ENCODE assay signal across 9 cellular contexts in genomic region chr16:57757326-57757786, GRCh38. TPM values are rescaled to one million over a fixed set of nuclear protein-coding genes. Genes with fewer than 3 reads are reported as not detected.
DNase-seq lines count a peak whose midpoint lies in the region; ATAC-seq and TF ChIP-seq lines count a peak whose summit lies in the region.
"Had no signal": no experiment of that assay in that cellular context is flagged by ENCODE, and none has a peak within 500 bp of the region (broad histone marks: within the 10 kb centered on the region; RNA-seq: fewer than 3 reads in every experiment).

No MANE protein-coding gene starts in this region.

- peaks cover 2% of the 10 kb centered on the region for H3K4me1 Mint-ChIP-seq in activated T-cell treated with anti-CD3 and anti-CD28 coated beads, Interleukin-2, amount 50 U/mL, for 24 hours (ENCODE audit: low read depth)
- no peaks in the 10 kb centered on the region for H3K4me1 Mint-ChIP-seq in neural crest cell
- H3K4me1 Mint-ChIP-seq: activated naive CD4-positive, alpha-beta T cell treated with anti-CD3 and anti-CD28 coated beads, Interleukin-2, amount 50 U/mL, for 24 hours had no signal

- peak; percentile 89 for DNase-seq in CD1c-positive myeloid dendritic cell (ENCODE audit: extremely low spot score)
- DNase-seq in PC-3 = peak; percentile 84
- DNase-seq in activated T-cell treated with anti-CD3 and anti-CD28 coated beads, Interleukin-2, amount 50 U/mL, for 24 hours = peak; percentile 95
- DNase-seq in fibroblast of gingiva (ENCODE audit: low read depth) = peak; percentile 63
- DNase-seq in neural crest cell (ENCODE audit: low read depth, low spot score) = peak; percentile 90
- peak; percentile 54 for DNase-seq in stromal cell of bone marrow (ENCODE audit: low read depth)

- POLR2A ChIA-PET in PC-3 (lab: Charles Lee; ENCODE audit: unreplicated experiment) = no interaction called here

- H2AFZ ChIP-seq in PC-3 (ENCODE audit: low read length) = no peak overlapping the region

- H3K9ac ChIP-seq in PC-3 (ENCODE audit: low read length) = no peak overlapping the region

- no peak overlapping the region for H3K4me2 ChIP-seq in PC-3 (ENCODE audit: low read length)

- CTCF ChIA-PET in PC-3 (lab: Charles Lee) = interaction anchor here (1.0 kb wide), 1 partner anchor 106 kb away, joined by 4 read pairs; no protein-coding TSS in a partner anchor

- H3K4me3 Mint-ChIP-seq in activated T-cell treated with anti-CD3 and anti-CD28 coated beads, Interleukin-2, amount 50 U/mL, for 24 hours = no peak overlapping the region
- H3K4me3 Mint-ChIP-seq in neural crest cell = no peak overlapping the region
- H3K4me3 Mint-ChIP-seq: activated naive CD4-positive, alpha-beta T cell treated with anti-CD3 and anti-CD28 coated beads, Interleukin-2, amount 50 U/mL, for 24 hours had no signal

- no peaks in the 10 kb centered on the region for H3F3A ChIP-seq in PC-3 (ENCODE audit: low read length, unreplicated experiment)

- no peaks in the 10 kb centered on the region for H3K27me3 ChIP-seq in PC-3 (ENCODE audit: low read length)

- no peaks in the 10 kb centered on the region for H3K4me1 ChIP-seq in PC-3 (ENCODE audit: insufficient read depth, low read length)

- peak; percentile 83 for TF ChIP-seq CTCF in PC-3 (conservative IDR thresholded peaks at IDR 0.05; ENCODE audit: low read depth, low read length)
- TF ChIP-seq CTCF in neural crest cell (conservative IDR thresholded peaks at IDR 0.05) = peak; percentile 96

- H4K20me1 ChIP-seq in PC-3 (ENCODE audit: low read length) = no peaks in the 10 kb centered on the region

- no peaks in the 10 kb centered on the region for H3K36me3 ChIP-seq in PC-3 (ENCODE audit: low read depth, low read length)

- intact Hi-C loops in PC-3 (cut with micrococcal nuclease) = loop anchor here (1.0 to 2.0 kb wide), 2 partner anchors 106 to 243 kb away; partner anchors contain the start of genes USB1 and ZNF319

- ATAC-seq in GM18909 (IDR thresholded peaks at IDR 0.05; ENCODE audit: poor library complexity, unreplicated experiment) (peak; percentile 80), HG03108 (IDR thresholded peaks at IDR 0.05; ENCODE audit: unreplicated experiment) (peak; percentile 83), PC-3 (peak; percentile 94)

- no TSS peak for BruUV-seq in PC-3 (replicated peaks; lab: Mats Ljungman, UMichigan)

- H3K79me2 ChIP-seq in PC-3 (ENCODE audit: low read length) = no peaks in the 10 kb centered on the region

- H3K27ac Mint-ChIP-seq in activated T-cell treated with anti-CD3 and anti-CD28 coated beads, Interleukin-2, amount 50 U/mL, for 24 hours = no peak overlapping the region
- H3K27ac Mint-ChIP-seq in neural crest cell (ENCODE audit: unreplicated experiment) = no peak overlapping the region
- H3K27ac Mint-ChIP-seq: activated naive CD4-positive, alpha-beta T cell treated with anti-CD3 and anti-CD28 coated beads, Interleukin-2, amount 50 U/mL, for 24 hours had no signal

- no peaks in the 10 kb centered on the region for H3K9me3 Mint-ChIP-seq in activated T-cell treated with anti-CD3 and anti-CD28 coated beads, Interleukin-2, amount 50 U/mL, for 24 hours
- H3K9me3 Mint-ChIP-seq in neural crest cell = no peaks in the 10 kb centered on the region
- H3K9me3 Mint-ChIP-seq: activated naive CD4-positive, alpha-beta T cell treated with anti-CD3 and anti-CD28 coated beads, Interleukin-2, amount 50 U/mL, for 24 hours had no signal

- no peak overlapping the region for H3K4me3 ChIP-seq in PC-3 (ENCODE audit: low read length)

- H3K27ac ChIP-seq in PC-3 (ENCODE audit: low read length) = no peak overlapping the region

- no peaks in the 10 kb centered on the region for H3K9me3 ChIP-seq in PC-3 (ENCODE audit: low read length)

- H3K36me3 Mint-ChIP-seq in activated T-cell treated with anti-CD3 and anti-CD28 coated beads, Interleukin-2, amount 50 U/mL, for 24 hours (ENCODE audit: low read depth) = peaks cover 35% of the 10 kb centered on the region
- H3K36me3 Mint-ChIP-seq in neural crest cell (ENCODE audit: low read depth) = no peaks in the 10 kb centered on the region
- H3K36me3 Mint-ChIP-seq: activated naive CD4-positive, alpha-beta T cell treated with anti-CD3 and anti-CD28 coated beads, Interleukin-2, amount 50 U/mL, for 24 hours had no signal

- H3K9me2 ChIP-seq in PC-3 (replicated peaks; ENCODE audit: low read length) = no peaks in the 10 kb centered on the region

- no peaks in the 10 kb centered on the region for H3K27me3 Mint-ChIP-seq in activated T-cell treated with anti-CD3 and anti-CD28 coated beads, Interleukin-2, amount 50 U/mL, for 24 hours
- H3K27me3 Mint-ChIP-seq in neural crest cell (ENCODE audit: low read depth) = no peaks in the 10 kb centered on the region
- H3K27me3 Mint-ChIP-seq: activated naive CD4-positive, alpha-beta T cell treated with anti-CD3 and anti-CD28 coated beads, Interleukin-2, amount 50 U/mL, for 24 hours had no signal

RNA-seq across cellular contexts. Expression of gene KATNB1, which starts 21.8 kb away (rescaled TPM):
- 37.7 and 50.9 TPM in 2 replicates for total RNA-seq in PC-3 (2014; rRNA removed)
- 42.1 and 47.4 TPM in 2 replicates for total RNA-seq in neural crest cell

RNA-seq across cellular contexts. Expression of gene KIFC3, which starts 44.9 kb away (rescaled TPM):
- total RNA-seq in PC-3 (2014; rRNA removed) (32.6 and 42.2 TPM in 2 replicates), neural crest cell (25.1 TPM in 2 replicates)
